21 cellular contexts compared by ENCODE assay signal in genomic region chr10:13648425-13648824, GRCh38.
DNase-seq lines count a peak whose midpoint lies in the region; ATAC-seq and FAIRE-seq lines count a peak whose summit lies in the region.
"Had no signal": no experiment of that assay in that cellular context is flagged by ENCODE, and none has a peak within 500 bp of the region (broad histone marks: within the 10 kb centered on the region; RNA-seq: fewer than 3 reads in every experiment).

No MANE protein-coding gene starts in this region.

- no peaks in the 10 kb centered on the region for H3K9me3 Mint-ChIP-seq in stimulated activated effector memory CD8-positive, alpha-beta T cell treated with anti-CD3 and anti-CD28 coated beads, Interleukin-12 subunit alpha, Interleukin-12 subunit beta, amount 100 ng/mL, for 72 hours
- H3K9me3 Mint-ChIP-seq: CD14-positive monocyte had no signal

- FAIRE-seq in GM19239 (lab: Jason Lieb, UNC), result peak; percentile 44
- FAIRE-seq: HepG2 had no signal

- DNase-seq in right cardiac atrium (peak; percentile 44 to 82 (median 71)), Right ventricle myocardium inferior (ENCODE audit: missing footprints) (no peak), GM19239 (ENCODE audit: insufficient read length, low spot score) (no peak), NCI-H2227 treated with DMSO at 0.1 percent for 48 hours (lab: John Stamatoyannopoulos, UW) (no peak)
- no peak for DNase-seq in stimulated activated effector memory CD8-positive, alpha-beta T cell treated with anti-CD3 and anti-CD28 coated beads, Interleukin-12 subunit alpha, Interleukin-12 subunit beta, amount 100 ng/mL, for 72 hours (ENCODE audit: low spot score in 2 of 2)
- DNase-seq: Caco-2; DMS153; GF-D8; GOT3; KG1; NCI-H1048; NCI-H1436; NCI-H1930; NK-92 treated with Interleukin-12 subunit alpha and Interleukin-12 subunit beta, amount 100 ng/mL, for 24 hours; Peyer's patch; SW 1271 had no signal

- H3K9me3 ChIP-seq in right cardiac atrium (ENCODE audit: control insufficient read depth, low read length), result no peaks in the 10 kb centered on the region
- H3K9me3 ChIP-seq: Caco-2, Peyer's patch had no signal

- H3K4me3 Mint-ChIP-seq in stimulated activated effector memory CD8-positive, alpha-beta T cell treated with anti-CD3 and anti-CD28 coated beads, Interleukin-12 subunit alpha, Interleukin-12 subunit beta, amount 100 ng/mL, for 72 hours, result no peak overlapping the region
- H3K4me3 Mint-ChIP-seq: CD14-positive monocyte had no signal

- peak overlapping the region; percentile 63 for H3K27ac ChIP-seq in right cardiac atrium (ENCODE audit: low read length)
- H3K27ac ChIP-seq in cingulate gyrus (ENCODE audit: low read depth, low read length), result peak overlapping the region; percentile 29
- H3K27ac ChIP-seq: Peyer's patch had no signal

- ATAC-seq in right cardiac atrium, result peak; percentile 29 to 58
- no peak for ATAC-seq in Right ventricle myocardium inferior
- ATAC-seq in stimulated activated effector memory CD8-positive, alpha-beta T cell treated with anti-CD3 and anti-CD28 coated beads, Interleukin-12 subunit alpha, Interleukin-12 subunit beta, amount 100 ng/mL, for 72 hours, result no peak
- no peak for ATAC-seq in HG03139 (IDR thresholded peaks at IDR 0.05; ENCODE audit: unreplicated experiment)
- no peak for ATAC-seq in GM18861 (IDR thresholded peaks at IDR 0.05; ENCODE audit: unreplicated experiment)
- ATAC-seq: HepG2 had no signal

- H3K4me1 Mint-ChIP-seq in stimulated activated effector memory CD8-positive, alpha-beta T cell treated with anti-CD3 and anti-CD28 coated beads, Interleukin-12 subunit alpha, Interleukin-12 subunit beta, amount 100 ng/mL, for 72 hours, result peaks cover 22% of the 10 kb centered on the region
- H3K4me1 Mint-ChIP-seq: CD14-positive monocyte had no signal

- intact Hi-C loops in right cardiac atrium (cut with DNase I) (no loop called here), Right ventricle myocardium inferior (cut with DNase I) (no loop called here)

- H3K4me1 ChIP-seq in right cardiac atrium (ENCODE audit: control insufficient read depth, insufficient read depth, low read length), result peaks cover 3% of the 10 kb centered on the region
- H3K4me1 ChIP-seq: Caco-2, Peyer's patch had no signal

- 79% methylated on average over 12 of the region's 12 CpGs for WGBS in right cardiac atrium

- peak overlapping the region; percentile 48 for H3K27ac Mint-ChIP-seq in stimulated activated effector memory CD8-positive, alpha-beta T cell treated with anti-CD3 and anti-CD28 coated beads, Interleukin-12 subunit alpha, Interleukin-12 subunit beta, amount 100 ng/mL, for 72 hours
- H3K27ac Mint-ChIP-seq: CD14-positive monocyte had no signal

- no peaks in the 10 kb centered on the region for H3K27me3 ChIP-seq in right cardiac atrium (ENCODE audit: control insufficient read depth, insufficient read depth)
- H3K27me3 ChIP-seq: Peyer's patch had no signal

- H3K4me3 ChIP-seq in right cardiac atrium (ENCODE audit: low read length), result no peak overlapping the region
- H3K4me3 ChIP-seq: Peyer's patch had no signal

- H3K36me3 Mint-ChIP-seq in stimulated activated effector memory CD8-positive, alpha-beta T cell treated with anti-CD3 and anti-CD28 coated beads, Interleukin-12 subunit alpha, Interleukin-12 subunit beta, amount 100 ng/mL, for 72 hours, result peaks cover 11% of the 10 kb centered on the region

Comparison
In these comparisons a context has a peak if more than half of its experiments do, and no peak if none do; other contexts are left out.
1. ATAC-seq: peak in right cardiac atrium (2 of 2); none in Right ventricle myocardium inferior (single experiment), stimulated activated effector memory CD8-positive, alpha-beta T cell treated with anti-CD3 and anti-CD28 coated beads, Interleukin-12 subunit alpha, Interleukin-12 subunit beta, amount 100 ng/mL, for 72 hours (single experiment), HG03139 (single experiment) and GM18861 (single experiment).
2. DNase-seq: peak in right cardiac atrium (3 of 3); none in Right ventricle myocardium inferior (single experiment), GM19239 (single experiment), stimulated activated effector memory CD8-positive, alpha-beta T cell treated with anti-CD3 and anti-CD28 coated beads, Interleukin-12 subunit alpha, Interleukin-12 subunit beta, amount 100 ng/mL, for 72 hours (0 of 2) and NCI-H2227 treated with DMSO at 0.1 percent for 48 hours (single experiment).